14 cellular contexts compared by ENCODE assay signal in genomic region chr12:47376937-47377336, GRCh38.
DNase-seq lines count a peak whose midpoint lies in the region; ATAC-seq and TF ChIP-seq lines count a peak whose summit lies in the region.
"Had no signal": no experiment of that assay in that cellular context is flagged by ENCODE, and none has a peak within 500 bp of the region (broad histone marks: within the 10 kb centered on the region; RNA-seq: fewer than 3 reads in every experiment).

No MANE protein-coding gene starts in this region.

- no peak for TF ChIP-seq EP300 in transverse colon (IDR thresholded peaks at IDR 0.05; ENCODE audit: low read depth)

- no peaks in the 10 kb centered on the region for H3K4me1 ChIP-seq in mucosa of rectum (ENCODE audit: control insufficient read depth in 2 of 2, insufficient read depth in 2 of 2, low read length in 2 of 2)
- H3K4me1 ChIP-seq in transverse colon: peaks cover 3 to 8% (median 6%) of the 10 kb centered on the region in 4 donors

- no peak overlapping the region for H3K9ac ChIP-seq in mucosa of rectum (ENCODE audit: low read depth in 1 of 2, low read length in 2 of 2)
- H3K9ac ChIP-seq: KMS-11 had no signal

- in situ Hi-C loops in transverse colon (cut with MboI; ENCODE audit: low pct_ligation_motif_present in 1 of 4, low pct_unique_long_range_greater_than_20kb in 1 of 4, low sequenced_read_pairs in 3 of 4): no loop called here

- TF ChIP-seq POLR2A in transverse colon (IDR thresholded peaks at IDR 0.05): no peak

- ATAC-seq in activated naive CD8-positive, alpha-beta T cell treated with anti-CD3 and anti-CD28 coated beads, Interleukin-2, amount 50 U/mL, for 24 hours: no peak
- no peak for ATAC-seq in GM21390 (IDR thresholded peaks at IDR 0.05; ENCODE audit: unreplicated experiment)
- no peak for ATAC-seq in HG03521 (IDR thresholded peaks at IDR 0.05; ENCODE audit: unreplicated experiment)
- no peak for ATAC-seq in HG03571 (IDR thresholded peaks at IDR 0.05; ENCODE audit: unreplicated experiment)
- ATAC-seq: natural killer cell treated with Interleukin-12 subunit alpha and Interleukin-12 subunit beta and Interleukin-15 and Interleukin-18, amount 100 ng/mL, for 72 hours had no signal

- peaks cover 22% of the 10 kb centered on the region for H3K9me3 Mint-ChIP-seq in activated naive CD8-positive, alpha-beta T cell (ENCODE audit: low read depth)
- peaks cover 46% of the 10 kb centered on the region for H3K9me3 Mint-ChIP-seq in activated naive CD8-positive, alpha-beta T cell treated with anti-CD3 and anti-CD28 coated beads, Interleukin-2, amount 50 U/mL, for 24 hours
- peaks cover 8% of the 10 kb centered on the region for H3K9me3 Mint-ChIP-seq in chondrocyte (ENCODE audit: low read depth)

- intact Hi-C loops in transverse colon (cut with DNase I; ENCODE audit: low total_unique reads): loop anchor here (10.0 kb wide), 1 partner anchor 178 kb away; no protein-coding TSS in a partner anchor

- TF ChIP-seq CTCF in chondrocyte (IDR thresholded peaks at IDR 0.05): no peak
- TF ChIP-seq CTCF in transverse colon (IDR thresholded peaks at IDR 0.05): no peak

- no peaks in the 10 kb centered on the region for H3K27me3 ChIP-seq in mucosa of rectum (ENCODE audit: control insufficient read depth in 2 of 2, insufficient read depth in 2 of 2, low read length in 2 of 2)
- H3K27me3 ChIP-seq in transverse colon: no peaks in the 10 kb centered on the region

- 80 to 96% methylated on average over 1 to 6 of the region's 6 CpGs for WGBS in transverse colon (ENCODE audit: low coverage in 1 of 2), 2 donors

- H3K36me3 Mint-ChIP-seq in activated naive CD8-positive, alpha-beta T cell: peaks cover 21% of the 10 kb centered on the region
- peaks cover 38% of the 10 kb centered on the region for H3K36me3 Mint-ChIP-seq in activated naive CD8-positive, alpha-beta T cell treated with anti-CD3 and anti-CD28 coated beads, Interleukin-2, amount 50 U/mL, for 24 hours (ENCODE audit: low read depth)
- H3K36me3 Mint-ChIP-seq in chondrocyte (ENCODE audit: low read depth): peaks cover 1% of the 10 kb centered on the region
- H3K36me3 Mint-ChIP-seq: natural killer cell treated with Interleukin-12 subunit alpha and Interleukin-12 subunit beta and Interleukin-15 and Interleukin-18, amount 100 ng/mL, for 72 hours had no signal

- H3K36me3 ChIP-seq in mucosa of rectum (ENCODE audit: control insufficient read depth in 2 of 2, insufficient read depth in 2 of 2, low read length in 2 of 2) (no peaks in the 10 kb centered on the region), transverse colon (no peaks in the 10 kb centered on the region)

- no peak overlapping the region for H3K4me3 ChIP-seq in mucosa of rectum (ENCODE audit: low read length in 2 of 2)
- H3K4me3 ChIP-seq in transverse colon: no peak overlapping the region

- peak overlapping the region; percentile 34 for H3K27ac Mint-ChIP-seq in activated naive CD8-positive, alpha-beta T cell
- H3K27ac Mint-ChIP-seq in activated naive CD8-positive, alpha-beta T cell treated with anti-CD3 and anti-CD28 coated beads, Interleukin-2, amount 50 U/mL, for 24 hours: no peak overlapping the region
- H3K27ac Mint-ChIP-seq in chondrocyte (ENCODE audit: unreplicated experiment): peak overlapping the region; percentile 92

- H3K9me3 ChIP-seq in mucosa of rectum (ENCODE audit: control insufficient read depth in 2 of 2, low read length in 2 of 2) (no peaks in the 10 kb centered on the region), transverse colon (no peaks in the 10 kb centered on the region)

- H3K4me1 Mint-ChIP-seq in activated naive CD8-positive, alpha-beta T cell (ENCODE audit: low read depth): peaks cover 42% of the 10 kb centered on the region
- H3K4me1 Mint-ChIP-seq in activated naive CD8-positive, alpha-beta T cell treated with anti-CD3 and anti-CD28 coated beads, Interleukin-2, amount 50 U/mL, for 24 hours: peaks cover 38% of the 10 kb centered on the region
- peaks cover 18% of the 10 kb centered on the region for H3K4me1 Mint-ChIP-seq in chondrocyte (ENCODE audit: low read depth)

- DNase-seq in activated naive CD8-positive, alpha-beta T cell treated with anti-CD3 and anti-CD28 coated beads, Interleukin-2, amount 50 U/mL, for 24 hours: no peak
- no peak for DNase-seq in chondrocyte (ENCODE audit: low spot score)
- no peak for DNase-seq in transverse colon
- DNase-seq: activated naive CD4-positive, alpha-beta T cell treated with anti-CD3 and anti-CD28 coated beads, Interleukin-2, amount 10 ng/mL, durations not matched to agents 7 days and 5 days; cortex of kidney; NCI-H1417 treated with DMSO at 0.1 percent for 48 hours; NCI-H524 had no signal

- no peaks in the 10 kb centered on the region for H3K27me3 Mint-ChIP-seq in activated naive CD8-positive, alpha-beta T cell
- no peaks in the 10 kb centered on the region for H3K27me3 Mint-ChIP-seq in activated naive CD8-positive, alpha-beta T cell treated with anti-CD3 and anti-CD28 coated beads, Interleukin-2, amount 50 U/mL, for 24 hours
- H3K27me3 Mint-ChIP-seq in chondrocyte (ENCODE audit: low read depth): no peaks in the 10 kb centered on the region
- H3K27me3 Mint-ChIP-seq: natural killer cell treated with Interleukin-12 subunit alpha and Interleukin-12 subunit beta and Interleukin-15 and Interleukin-18, amount 100 ng/mL, for 72 hours had no signal

- H3K27ac ChIP-seq in mucosa of rectum (ENCODE audit: low read depth in 2 of 2, low read length in 2 of 2) (peak overlapping the region; percentile 5 to 25), transverse colon (peak overlapping the region; percentile 37 to 81 (median 76))
- H3K27ac ChIP-seq: KMS-11 had no signal

- no peak overlapping the region for H3K4me3 Mint-ChIP-seq in activated naive CD8-positive, alpha-beta T cell
- no peak overlapping the region for H3K4me3 Mint-ChIP-seq in activated naive CD8-positive, alpha-beta T cell treated with anti-CD3 and anti-CD28 coated beads, Interleukin-2, amount 50 U/mL, for 24 hours
- no peak overlapping the region for H3K4me3 Mint-ChIP-seq in chondrocyte (ENCODE audit: unreplicated experiment)
- H3K4me3 Mint-ChIP-seq: activated naive CD4-positive, alpha-beta T cell treated with anti-CD3 and anti-CD28 coated beads, Interleukin-2, amount 10 ng/mL, durations not matched to agents 7 days and 5 days; natural killer cell treated with Interleukin-12 subunit alpha and Interleukin-12 subunit beta and Interleukin-15 and Interleukin-18, amount 100 ng/mL, for 72 hours had no signal
